2 cellular contexts compared by ENCODE assay signal in genomic region chr5:142439208-142439607, GRCh38.
TF ChIP-seq lines count a peak whose summit lies in the region.

No MANE protein-coding gene starts in this region.

TF ChIP-seq in HCT116, 20 proteins besides CTCF, POLR2A, EP300 and RAD21 (continued from another document):
- no peak for TF ChIP-seq EGR1 (IDR thresholded peaks at IDR 0.05; ENCODE audit: low read depth)
- TF ChIP-seq, protein P1, sequence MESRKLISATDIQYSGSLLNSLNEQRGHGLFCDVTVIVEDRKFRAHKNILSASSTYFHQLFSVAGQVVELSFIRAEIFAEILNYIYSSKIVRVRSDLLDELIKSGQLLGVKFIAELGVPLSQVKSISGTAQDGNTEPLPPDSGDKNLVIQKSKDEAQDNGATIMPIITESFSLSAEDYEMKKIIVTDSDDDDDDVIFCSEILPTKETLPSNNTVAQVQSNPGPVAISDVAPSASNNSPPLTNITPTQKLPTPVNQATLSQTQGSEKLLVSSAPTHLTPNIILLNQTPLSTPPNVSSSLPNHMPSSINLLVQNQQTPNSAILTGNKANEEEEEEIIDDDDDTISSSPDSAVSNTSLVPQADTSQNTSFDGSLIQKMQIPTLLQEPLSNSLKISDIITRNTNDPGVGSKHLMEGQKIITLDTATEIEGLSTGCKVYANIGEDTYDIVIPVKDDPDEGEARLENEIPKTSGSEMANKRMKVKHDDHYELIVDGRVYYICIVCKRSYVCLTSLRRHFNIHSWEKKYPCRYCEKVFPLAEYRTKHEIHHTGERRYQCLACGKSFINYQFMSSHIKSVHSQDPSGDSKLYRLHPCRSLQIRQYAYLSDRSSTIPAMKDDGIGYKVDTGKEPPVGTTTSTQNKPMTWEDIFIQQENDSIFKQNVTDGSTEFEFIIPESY (IDR thresholded peaks at IDR 0.05; ENCODE audit: extremely low read depth, insufficient replicate concordance, low read length) = no peak
- TF ChIP-seq TCF7L2 (IDR thresholded peaks at IDR 0.05; ENCODE audit: borderline replicate concordance, extremely low read depth, insufficient read depth, insufficient read length) = no peak
- no peak for TF ChIP-seq SRF (IDR thresholded peaks at IDR 0.05; ENCODE audit: low read depth)
- no peak for TF ChIP-seq POLR2AphosphoS5 (IDR thresholded peaks at IDR 0.05; ENCODE audit: low read depth, low read length)
- no peak for TF ChIP-seq ATF3 (IDR thresholded peaks at IDR 0.05)
- TF ChIP-seq EZH2 (IDR thresholded peaks at IDR 0.05) = no peak
- TF ChIP-seq FOSL1 (IDR thresholded peaks at IDR 0.05; ENCODE audit: low read depth) = no peak
- TF ChIP-seq ELF1 (IDR thresholded peaks at IDR 0.05; ENCODE audit: borderline replicate concordance, low read depth) = no peak
- no peak for TF ChIP-seq JUND (IDR thresholded peaks at IDR 0.05)
- TF ChIP-seq, protein P2, sequence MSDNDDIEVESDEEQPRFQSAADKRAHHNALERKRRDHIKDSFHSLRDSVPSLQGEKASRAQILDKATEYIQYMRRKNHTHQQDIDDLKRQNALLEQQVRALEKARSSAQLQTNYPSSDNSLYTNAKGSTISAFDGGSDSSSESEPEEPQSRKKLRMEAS (IDR thresholded peaks at IDR 0.05) = no peak
- no peak for TF ChIP-seq SIN3A (IDR thresholded peaks at IDR 0.05; ENCODE audit: low read depth)
TF ChIP-seq in HCT116: peak in this region for 0.

TF ChIP-seq in H1, 55 proteins besides CTCF, POLR2A, EP300 and RAD21 (continued from another document):
- TF ChIP-seq ZNF274 (IDR thresholded peaks at IDR 0.05; ENCODE audit: borderline replicate concordance, extremely low read depth, low read length) = no peak
- TF ChIP-seq, protein P3, sequence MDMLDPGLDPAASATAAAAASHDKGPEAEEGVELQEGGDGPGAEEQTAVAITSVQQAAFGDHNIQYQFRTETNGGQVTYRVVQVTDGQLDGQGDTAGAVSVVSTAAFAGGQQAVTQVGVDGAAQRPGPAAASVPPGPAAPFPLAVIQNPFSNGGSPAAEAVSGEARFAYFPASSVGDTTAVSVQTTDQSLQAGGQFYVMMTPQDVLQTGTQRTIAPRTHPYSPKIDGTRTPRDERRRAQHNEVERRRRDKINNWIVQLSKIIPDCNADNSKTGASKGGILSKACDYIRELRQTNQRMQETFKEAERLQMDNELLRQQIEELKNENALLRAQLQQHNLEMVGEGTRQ (IDR thresholded peaks at IDR 0.05; ENCODE audit: low read length) = no peak
- no peak for TF ChIP-seq CREB1 (IDR thresholded peaks at IDR 0.05)
- no peak for TF ChIP-seq PHF8 (conservative IDR thresholded peaks at IDR 0.05; ENCODE audit: low read depth, low read length)
- no peak for TF ChIP-seq KDM5A (IDR thresholded peaks at IDR 0.05; ENCODE audit: low read length)
- TF ChIP-seq BACH1 (IDR thresholded peaks at IDR 0.05; ENCODE audit: low read length) = no peak
- no peak for TF ChIP-seq SUZ12 (IDR thresholded peaks at IDR 0.05; ENCODE audit: low read length)
- no peak for TF ChIP-seq SIN3A (conservative IDR thresholded peaks at IDR 0.05 in 1 of 2, IDR thresholded peaks at IDR 0.05 in 1 of 2; ENCODE audit: low read depth in 1 of 2, low read length in 2 of 2)
- TF ChIP-seq CHD1 (IDR thresholded peaks at IDR 0.05; ENCODE audit: low read depth, low read length) = no peak
- no peak for TF ChIP-seq POU5F1 (IDR thresholded peaks at IDR 0.05; ENCODE audit: low read depth, low read length)
